ENCODE assay signal across 10 cellular contexts in the genomic region with DNA sequence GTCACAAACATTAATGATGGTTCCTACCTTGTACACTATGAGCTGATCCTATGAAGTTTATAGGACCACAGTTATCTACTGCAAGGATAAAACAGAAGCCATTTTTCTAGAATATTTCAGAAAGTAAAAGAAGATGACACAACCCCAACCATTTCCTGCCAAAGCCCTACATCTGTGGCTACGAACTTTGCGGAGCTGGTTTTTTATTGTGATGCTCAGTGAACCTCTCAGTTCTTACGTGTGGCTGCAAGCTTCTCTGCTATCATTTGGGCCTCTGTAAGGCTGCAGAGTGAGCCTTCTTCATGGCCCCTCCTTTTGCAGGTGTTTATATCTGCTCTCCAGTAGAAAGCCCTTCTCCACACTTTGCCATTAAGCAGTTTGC. TPM values are rescaled to one million over a fixed set of nuclear protein-coding genes. Genes with fewer than 3 reads are reported as not detected.
DNase-seq lines count a peak whose midpoint lies in the region; ATAC-seq lines count a peak whose summit lies in the region.
"Had no signal": no experiment of that assay in that cellular context is flagged by ENCODE, and none has a peak within 500 bp of the region (broad histone marks: within the 10 kb centered on the region; RNA-seq: fewer than 3 reads in every experiment).

No MANE protein-coding gene starts in this region.

- POLR2A ChIA-PET in activated CD8-positive, alpha-beta T cell treated with anti-CD3 and anti-CD28 coated beads, Interleukin-2, amount 10 ng/mL, durations not matched to agents 7 days and 5 days (lab: Charles Lee): interaction anchor here (0.8 to 7.3 kb wide), 11 partner anchors 10 to 43 kb away, joined by 3 to 159 read pairs (median 9); a partner anchor contains a TSS

- CTCF ChIA-PET in activated CD8-positive, alpha-beta T cell treated with anti-CD3 and anti-CD28 coated beads, Interleukin-2, amount 10 ng/mL, durations not matched to agents 7 days and 5 days (lab: Charles Lee): interaction anchor here (0.8 to 7.8 kb wide), 21 partner anchors 10 to 270 kb away, joined by 3 to 84 read pairs (median 8); a partner anchor contains a TSS

- peak overlapping the region; percentile 95 for H3K27ac Mint-ChIP-seq in activated CD8-positive, alpha-beta T cell treated with anti-CD3 and anti-CD28 coated beads, Interleukin-2, amount 10 ng/mL, durations not matched to agents 7 days and 5 days
- H3K27ac Mint-ChIP-seq in natural killer cell treated with Interleukin-12 subunit alpha and Interleukin-12 subunit beta and Interleukin-15 and Interleukin-18, amount 100 ng/mL, for 72 hours: peak overlapping the region; percentile 98 to 99
- H3K27ac Mint-ChIP-seq: brain had no signal

- H3K27me3 ChIP-seq in H7 (ENCODE audit: control insufficient read depth, insufficient read depth, low read length): no peaks in the 10 kb centered on the region; the same call in 1 of the 2 replicates

- peak overlapping the region; percentile 55 for H3K4me3 Mint-ChIP-seq in activated CD8-positive, alpha-beta T cell treated with anti-CD3 and anti-CD28 coated beads, Interleukin-2, amount 10 ng/mL, durations not matched to agents 7 days and 5 days
- H3K4me3 Mint-ChIP-seq in natural killer cell treated with Interleukin-12 subunit alpha and Interleukin-12 subunit beta and Interleukin-15 and Interleukin-18, amount 100 ng/mL, for 72 hours: peak overlapping the region; percentile 88
- H3K4me3 Mint-ChIP-seq: brain had no signal

- peaks cover 19% of the 10 kb centered on the region for H3K36me3 Mint-ChIP-seq in activated CD8-positive, alpha-beta T cell treated with anti-CD3 and anti-CD28 coated beads, Interleukin-2, amount 10 ng/mL, durations not matched to agents 7 days and 5 days (ENCODE audit: low read depth)
- H3K36me3 Mint-ChIP-seq in natural killer cell treated with Interleukin-12 subunit alpha and Interleukin-12 subunit beta and Interleukin-15 and Interleukin-18, amount 100 ng/mL, for 72 hours: no peaks in the 10 kb centered on the region
- H3K36me3 Mint-ChIP-seq: brain had no signal

- ATAC-seq in GM18873 (IDR thresholded peaks at IDR 0.05; ENCODE audit: low FRiP score, unreplicated experiment) (peak; percentile 38), HG03159 (IDR thresholded peaks at IDR 0.05; ENCODE audit: unreplicated experiment) (peak; percentile 54), GM21825 (IDR thresholded peaks at IDR 0.05; ENCODE audit: unreplicated experiment) (no peak)
- ATAC-seq in activated CD8-positive, alpha-beta T cell treated with anti-CD3 and anti-CD28 coated beads, Interleukin-2, amount 10 ng/mL, durations not matched to agents 7 days and 5 days: peak; percentile 90
- ATAC-seq in natural killer cell treated with Interleukin-12 subunit alpha and Interleukin-12 subunit beta and Interleukin-15 and Interleukin-18, amount 100 ng/mL, for 72 hours: peak; percentile 85

- H3K9me3 Mint-ChIP-seq in activated CD8-positive, alpha-beta T cell treated with anti-CD3 and anti-CD28 coated beads, Interleukin-2, amount 10 ng/mL, durations not matched to agents 7 days and 5 days (ENCODE audit: insufficient read depth): no peaks in the 10 kb centered on the region
- no peaks in the 10 kb centered on the region for H3K9me3 Mint-ChIP-seq in natural killer cell treated with Interleukin-12 subunit alpha and Interleukin-12 subunit beta and Interleukin-15 and Interleukin-18, amount 100 ng/mL, for 72 hours

- no peak overlapping the region for H3K4me3 ChIP-seq in H7 (ENCODE audit: insufficient read depth, low read depth, low read length)

- DNase-seq in activated CD8-positive, alpha-beta T cell treated with anti-CD3 and anti-CD28 coated beads, Interleukin-2, amount 10 ng/mL, durations not matched to agents 7 days and 5 days: peak; percentile 87
- DNase-seq in natural killer cell treated with Interleukin-12 subunit alpha and Interleukin-12 subunit beta and Interleukin-15 and Interleukin-18, amount 100 ng/mL, for 72 hours (ENCODE audit: low spot score): peak; percentile 80
- DNase-seq in H7: no peak
- no peak for DNase-seq in HCEC 1CT
- no peak for DNase-seq in H4 (ENCODE audit: low spot score)
- DNase-seq: NCI-H774 had no signal

- H3K36me3 ChIP-seq in H7 (replicated peaks; ENCODE audit: control insufficient read depth, insufficient read depth, low read length): no peaks in the 10 kb centered on the region

- H3K27me3 Mint-ChIP-seq in activated CD8-positive, alpha-beta T cell treated with anti-CD3 and anti-CD28 coated beads, Interleukin-2, amount 10 ng/mL, durations not matched to agents 7 days and 5 days (ENCODE audit: low read depth): no peaks in the 10 kb centered on the region
- H3K27me3 Mint-ChIP-seq in natural killer cell treated with Interleukin-12 subunit alpha and Interleukin-12 subunit beta and Interleukin-15 and Interleukin-18, amount 100 ng/mL, for 72 hours: no peaks in the 10 kb centered on the region

- peaks cover 86% of the 10 kb centered on the region for H3K4me1 Mint-ChIP-seq in activated CD8-positive, alpha-beta T cell treated with anti-CD3 and anti-CD28 coated beads, Interleukin-2, amount 10 ng/mL, durations not matched to agents 7 days and 5 days (ENCODE audit: low read depth)
- H3K4me1 Mint-ChIP-seq in natural killer cell treated with Interleukin-12 subunit alpha and Interleukin-12 subunit beta and Interleukin-15 and Interleukin-18, amount 100 ng/mL, for 72 hours (ENCODE audit: low read depth in 2 of 2): peaks cover 79 to 94% of the 10 kb centered on the region in 2 donors
- H3K4me1 Mint-ChIP-seq: brain had no signal

RNA-seq across cellular contexts. Expression of a gene that starts 17.8 kb away (rescaled TPM):
- 10 to 100 TPM; 64.5 to 67.0 TPM for total RNA-seq in activated CD8-positive, alpha-beta T cell treated with anti-CD3 and anti-CD28 coated beads, Interleukin-2, amount 10 ng/mL, durations not matched to agents 7 days and 5 days
- 10 to 100 TPM; 39.6 to 46.8 TPM for total RNA-seq in natural killer cell treated with Interleukin-12 subunit alpha and Interleukin-12 subunit beta and Interleukin-15 and Interleukin-18, amount 100 ng/mL, for 72 hours
- total RNA-seq in H7 (2014; rRNA removed; shearing (Covaris generic)): not detected in 2 replicates
- total RNA-seq in H4 (2014; rRNA removed; shearing (Covaris generic)): not detected in 2 replicates

Comparison
In these comparisons a context has a peak if more than half of its experiments do, and no peak if none do; other contexts are left out.
1. DNase-seq: peak in activated CD8-positive, alpha-beta T cell treated with anti-CD3 and anti-CD28 coated beads, Interleukin-2, amount 10 ng/mL, durations not matched to agents 7 days and 5 days (single experiment) and natural killer cell treated with Interleukin-12 subunit alpha and Interleukin-12 subunit beta and Interleukin-15 and Interleukin-18, amount 100 ng/mL, for 72 hours (single experiment); none in H7 (single experiment), HCEC 1CT (single experiment) and H4 (single experiment).
2. RNA of a gene that starts 17.8 kb away (total RNA-seq): 64.5 to 67.0 TPM in activated CD8-positive, alpha-beta T cell treated with anti-CD3 and anti-CD28 coated beads, Interleukin-2, amount 10 ng/mL, durations not matched to agents 7 days and 5 days and 39.6 to 46.8 TPM in natural killer cell treated with Interleukin-12 subunit alpha and Interleukin-12 subunit beta and Interleukin-15 and Interleukin-18, amount 100 ng/mL, for 72 hours; not detected in H7 and not detected in H4; every median in the first group is over 10 times any median in the second.